ENCODE assay signal across 12 cellular contexts in the genomic region with DNA sequence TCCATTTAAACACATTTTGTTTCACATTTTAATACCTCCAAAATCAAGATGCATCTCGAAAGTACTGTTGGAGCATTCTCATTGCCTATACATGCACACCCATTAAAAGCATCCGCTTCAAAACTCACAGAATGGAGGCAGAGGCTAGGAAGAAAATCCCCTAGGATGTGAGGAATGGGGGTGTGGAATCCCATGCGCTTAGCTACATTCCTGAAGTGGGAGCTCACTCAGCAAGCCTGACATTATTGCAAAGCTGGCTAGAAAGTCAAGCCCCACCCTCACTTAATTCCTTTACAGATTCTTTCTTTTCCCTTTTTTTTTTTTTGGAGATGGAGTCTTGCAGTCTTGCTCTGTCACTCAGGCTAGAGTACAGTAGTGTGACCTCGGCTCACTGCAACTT.
DNase-seq lines count a peak whose midpoint lies in the region; TF ChIP-seq lines count a peak whose summit lies in the region.
"Had no signal": no experiment of that assay in that cellular context is flagged by ENCODE, and none has a peak within 500 bp of the region (broad histone marks: within the 10 kb centered on the region; RNA-seq: fewer than 3 reads in every experiment).

No MANE protein-coding gene starts in this region.

- TF ChIP-seq CTCF in nephron progenitor cell (IDR thresholded peaks at IDR 0.05) = no peak

- H3K27me3 Mint-ChIP-seq in nephron progenitor cell (ENCODE audit: low read depth, poor library complexity) = peaks cover 55% of the 10 kb centered on the region
- H3K27me3 Mint-ChIP-seq: activated naive CD4-positive, alpha-beta T cell treated with anti-CD3 and anti-CD28 coated beads, Interleukin-2, amount 50 U/mL, for 24 hours had no signal

- no peak overlapping the region for H3K27ac Mint-ChIP-seq in nephron progenitor cell
- H3K27ac Mint-ChIP-seq: activated naive CD4-positive, alpha-beta T cell treated with anti-CD3 and anti-CD28 coated beads, Interleukin-2, amount 50 U/mL, for 24 hours had no signal

- no peak overlapping the region for H3K4me3 Mint-ChIP-seq in nephron progenitor cell
- H3K4me3 Mint-ChIP-seq: activated naive CD4-positive, alpha-beta T cell treated with anti-CD3 and anti-CD28 coated beads, Interleukin-2, amount 50 U/mL, for 24 hours had no signal

- peaks cover 4% of the 10 kb centered on the region for H3K36me3 Mint-ChIP-seq in nephron progenitor cell (ENCODE audit: low read depth)

- DNase-seq in AG08396 (ENCODE audit: low spot score) (peak; percentile 79), HS-5 (ENCODE audit: low read depth) (peak; percentile 52), amniotic stem cell (lab: John Stamatoyannopoulos, UW) (peak; percentile 67), iris pigment epithelial cell (ENCODE audit: low read depth) (peak; percentile 75), nephron progenitor cell (no peak), medulla oblongata (ENCODE audit: extremely low spot score) (no peak), NCI-H128 (lab: John Stamatoyannopoulos, UW; ENCODE audit: unreplicated experiment) (no peak), retina (no peak)
- DNase-seq: midbrain, T1000, tibial artery had no signal

- H3K9me3 Mint-ChIP-seq in nephron progenitor cell = no peaks in the 10 kb centered on the region
- H3K9me3 Mint-ChIP-seq: activated naive CD4-positive, alpha-beta T cell treated with anti-CD3 and anti-CD28 coated beads, Interleukin-2, amount 50 U/mL, for 24 hours had no signal

- H3K4me1 Mint-ChIP-seq in nephron progenitor cell = peaks cover 7% of the 10 kb centered on the region

Comparison
In these comparisons a context has a peak if more than half of its experiments do, and no peak if none do; other contexts are left out.
1. DNase-seq: peak in AG08396 (single experiment), HS-5 (single experiment), amniotic stem cell (single experiment) and iris pigment epithelial cell (single experiment); none in nephron progenitor cell (single experiment), medulla oblongata (single experiment), NCI-H128 (single experiment) and retina (single experiment).